ENCODE assay signal across 26 cellular contexts in genomic region chr15:89778861-89779260, GRCh38. TPM values are rescaled to one million over a fixed set of nuclear protein-coding genes. Genes with fewer than 3 reads are reported as not detected.
DNase-seq lines count a peak whose midpoint lies in the region; ATAC-seq, FAIRE-seq and TF ChIP-seq lines count a peak whose summit lies in the region.
"Had no signal": no experiment of that assay in that cellular context is flagged by ENCODE, and none has a peak within 500 bp of the region (broad histone marks: within the 10 kb centered on the region; RNA-seq: fewer than 3 reads in every experiment).

No MANE protein-coding gene starts in this region.

- no peaks in the 10 kb centered on the region for H3K9me3 Mint-ChIP-seq in endodermal cell
- H3K9me3 Mint-ChIP-seq: CD8-positive, alpha-beta memory T cell had no signal

- H3K27ac Mint-ChIP-seq in endodermal cell: no peak overlapping the region
- H3K27ac Mint-ChIP-seq: CD8-positive, alpha-beta memory T cell had no signal

- H3K27me3 ChIP-seq in heart right ventricle (peaks cover 0 to 14% (median 0%) of the 10 kb centered on the region in 7 donors), spleen (replicated peaks in 1 of 7) (peaks cover 0 to 48% (median 13%) of the 10 kb centered on the region in 7 donors), endodermal cell (ENCODE audit: control insufficient read depth, insufficient read depth, low read length, poor library complexity, severe bottlenecking) (peaks cover 34% of the 10 kb centered on the region)

- H3K36me3 Mint-ChIP-seq in endodermal cell (ENCODE audit: low read depth): no peaks in the 10 kb centered on the region
- H3K36me3 Mint-ChIP-seq: CD8-positive, alpha-beta memory T cell had no signal

- intact Hi-C loops in cardiac septum (cut with DNase I) (no loop called here), heart right ventricle (cut with DNase I) (loop anchor here in 1 of 10 donors (5.0 kb wide), 1 partner anchor 33 kb away; the partner anchor contains the start of gene ANPEP), kidney (cut with DNase I) (no loop called here), spleen (cut with DNase I; ENCODE audit: low total_unique reads) (no loop called here)

- no peak overlapping the region for H3K4me3 Mint-ChIP-seq in endodermal cell

- no peak for FAIRE-seq in kidney (lab: Jason Lieb, UNC)
- FAIRE-seq: GM12891, H54 had no signal

- H3K9me3 ChIP-seq in heart right ventricle: no peaks in the 10 kb centered on the region
- H3K9me3 ChIP-seq in kidney (ENCODE audit: control insufficient read depth in 1 of 2, low read length in 2 of 2): no peaks in the 10 kb centered on the region
- no peaks in the 10 kb centered on the region for H3K9me3 ChIP-seq in spleen
- H3K9me3 ChIP-seq in endodermal cell (ENCODE audit: control insufficient read depth, low read length): no peaks in the 10 kb centered on the region
- H3K9me3 ChIP-seq: BLaER1 treated with 17β-estradiol and CSF1 and Interleukin-3, amounts not matched to agents 10 nM and 100 nM had no signal

- H3K4me1 Mint-ChIP-seq in endodermal cell: peaks cover 14% of the 10 kb centered on the region

- no peak for ATAC-seq in heart right ventricle

- WGBS in heart right ventricle, 2 donors: 85 to 94% methylated on average over 4 of the region's 4 CpGs
- 76 to 90% (median 88%) methylated on average over 4 of the region's 4 CpGs for WGBS in spleen, 5 donors
- WGBS in endodermal cell (ENCODE audit: insufficient coverage in 1 of 2, insufficient read length in 1 of 2), 2 experiments: 95 to 100% methylated on average over 4 of the region's 4 CpGs

- H3K27ac ChIP-seq in heart right ventricle: no peak overlapping the region
- no peak overlapping the region for H3K27ac ChIP-seq in kidney (ENCODE audit: low read depth in 2 of 2, low read length in 2 of 2)
- H3K27ac ChIP-seq in spleen: no peak overlapping the region
- H3K27ac ChIP-seq in endodermal cell (ENCODE audit: low read depth, low read length): no peak overlapping the region
- H3K27ac ChIP-seq: BLaER1 treated with 17β-estradiol and CSF1 and Interleukin-3, amounts not matched to agents 10 nM and 100 nM; SK-N-MC had no signal

- no peak overlapping the region for H3K9ac ChIP-seq in kidney (ENCODE audit: low read length in 2 of 2)
- no peak overlapping the region for H3K9ac ChIP-seq in endodermal cell (ENCODE audit: extremely low read depth, low read length, poor library complexity, severe bottlenecking)
- H3K9ac ChIP-seq: BLaER1 treated with 17β-estradiol and CSF1 and Interleukin-3, amounts not matched to agents 10 nM and 100 nM had no signal

- DNase-seq in cardiac septum (ENCODE audit: low spot score) (peak; percentile 19), heart right ventricle (no peak), kidney (peak; percentile 39), spleen (peak; percentile 28), RKO (ENCODE audit: low spot score) (no peak), C1 segment of cervical spinal cord (lab: John Stamatoyannopoulos, UW) (no peak), endodermal cell (no peak)
- DNase-seq: 8988T; Calu3; CD8-positive, alpha-beta memory T cell; DMS153; IMR-90; MV-4-11; NCI-H1694 treated with DMSO at 0.1 percent for 48 hours; NCI-H2081 treated with DMSO at 0.1 percent for 48 hours; NCI-H2171 treated with DMSO at 0.1 percent for 48 hours; NCI-H446; NCI-H526; RPMI8226; SHP77 treated with DMSO at 0.1 percent for 48 hours had no signal

- peaks cover 7 to 46% (median 14%) of the 10 kb centered on the region in 9 donors for H3K4me1 ChIP-seq in heart right ventricle
- peaks cover 0 to 5% of the 10 kb centered on the region in 2 donors for H3K4me1 ChIP-seq in kidney (ENCODE audit: control insufficient read depth in 1 of 2, insufficient read depth in 1 of 2, low read depth in 1 of 2, low read length in 2 of 2)
- H3K4me1 ChIP-seq in spleen: peaks cover 0 to 56% (median 33%) of the 10 kb centered on the region in 6 donors
- no peaks in the 10 kb centered on the region for H3K4me1 ChIP-seq in endodermal cell (ENCODE audit: control insufficient read depth, insufficient read depth, low read length)

- no peak for TF ChIP-seq POLR2A in spleen (IDR thresholded peaks at IDR 0.05)

- no peaks in the 10 kb centered on the region for H3K36me3 ChIP-seq in heart right ventricle
- no peaks in the 10 kb centered on the region for H3K36me3 ChIP-seq in kidney (ENCODE audit: control insufficient read depth in 1 of 2, insufficient read depth in 2 of 2, low read length in 2 of 2)
- H3K36me3 ChIP-seq in spleen: no peaks in the 10 kb centered on the region
- H3K36me3 ChIP-seq in endodermal cell (ENCODE audit: control insufficient read depth, insufficient read depth, low read length): no peaks in the 10 kb centered on the region
- H3K36me3 ChIP-seq: BLaER1 treated with 17β-estradiol and CSF1 and Interleukin-3, amounts not matched to agents 10 nM and 100 nM had no signal

- no peak overlapping the region for H3K4me3 ChIP-seq in heart right ventricle
- no peak overlapping the region for H3K4me3 ChIP-seq in kidney (ENCODE audit: low read length in 2 of 2)
- no peak overlapping the region for H3K4me3 ChIP-seq in spleen
- no peak overlapping the region for H3K4me3 ChIP-seq in endodermal cell (ENCODE audit: low read length)
- H3K4me3 ChIP-seq: BLaER1 treated with 17β-estradiol and CSF1 and Interleukin-3, amounts not matched to agents 10 nM and 100 nM; SK-N-MC had no signal

- peaks cover 62% of the 10 kb centered on the region for H3K27me3 Mint-ChIP-seq in endodermal cell (ENCODE audit: insufficient read depth)

- TF ChIP-seq CTCF in heart right ventricle (IDR thresholded peaks at IDR 0.05) (no peak), kidney (IDR thresholded peaks at IDR 0.05; ENCODE audit: borderline replicate concordance, extremely low read depth, insufficient read depth) (no peak), spleen (IDR thresholded peaks at IDR 0.05 in 8 of 11, conservative IDR thresholded peaks at IDR 0.05 in 3 of 11) (no peak), endodermal cell (conservative IDR thresholded peaks at IDR 0.05) (no peak)

RNA-seq across cellular contexts. Expression of gene MESP2, which starts 2.7 kb away (rescaled TPM):
- total RNA-seq in cardiac septum: 0.19 TPM
- total RNA-seq in heart right ventricle: under 1 TPM in 5 of 10 donors, not detected in 5; 0.21 to 0.52 (median 0.32) TPM
- under 1 TPM; 0.04 to 0.73 TPM for polyA plus RNA-seq in heart right ventricle
- total RNA-seq in kidney: 0.47 TPM
- polyA plus RNA-seq in kidney (ENCODE audit: insufficient read depth, low read depth, low replicate concordance): 0.24 TPM
- total RNA-seq in spleen: not detected
- polyA plus RNA-seq in spleen: under 1 TPM in 1 of 3 donors, not detected in 2; 0.05 TPM
- 1 to 10 TPM in 1 of 2 donors, under 1 TPM in 1; 0.22 to 1.3 TPM for total RNA-seq in endodermal cell
- 0.68 TPM for polyA plus RNA-seq in endodermal cell (2013, experiment 1 of 2)
- polyA plus RNA-seq in endodermal cell (2013, experiment 2 of 2): 0.54 TPM
- total RNA-seq: Calu3; CD8-positive, alpha-beta memory T cell; G401; OCI-LY7 had no signal
- polyA plus RNA-seq: CD8-positive, alpha-beta memory T cell had no signal

RNA-seq across cellular contexts. Expression of gene MESP1, which starts 27.8 kb away (rescaled TPM):
- total RNA-seq in cardiac septum (0.86 TPM), heart right ventricle (1 to 10 TPM; 1.3 to 7.6 (median 5.6) TPM), kidney (2.1 TPM), spleen (1 to 10 TPM in 1 of 7 donors, under 1 TPM in 6; 0.19 to 1.0 (median 0.60) TPM), endodermal cell (under 1 TPM in 1 of 2 donors, not detected in 1; 0.22 TPM)
- polyA plus RNA-seq in heart right ventricle (1 to 10 TPM; 1.3 to 9.2 TPM), kidney (ENCODE audit: insufficient read depth, low read depth, low replicate concordance) (6.0 TPM), spleen (1 to 10 TPM in 1 of 3 donors, under 1 TPM in 2; 0.45 to 1.2 (median 0.61) TPM)
- polyA plus RNA-seq in endodermal cell (2013, experiment 1 of 2): 0.71 TPM
- 1.6 TPM for polyA plus RNA-seq in endodermal cell (2013, experiment 2 of 2)
- total RNA-seq: G401 had no signal

RNA-seq across cellular contexts. Expression of gene ANPEP, which starts 35.8 kb away (rescaled TPM):
- 4.3 TPM for total RNA-seq in cardiac septum
- 10 to 100 TPM in 1 of 10 donors, 1 to 10 TPM in 8, under 1 TPM in 1; 0.77 to 17.8 (median 2.4) TPM for total RNA-seq in heart right ventricle
- polyA plus RNA-seq in heart right ventricle: 1 to 10 TPM; 6.1 to 9.9 TPM
- 221 TPM for total RNA-seq in kidney
- 242 TPM for polyA plus RNA-seq in kidney (ENCODE audit: insufficient read depth, low read depth, low replicate concordance)
- 100 to 1,000 TPM in 1 of 7 donors, 10 to 100 TPM in 6; 16.6 to 226 (median 35.1) TPM for total RNA-seq in spleen
- 10 to 100 TPM in 1 of 3 donors, 1 to 10 TPM in 2; 1.3 to 11.0 (median 7.7) TPM for polyA plus RNA-seq in spleen
- 1 to 10 TPM in 1 of 2 donors, under 1 TPM in 1; 0.95 to 3.3 TPM for total RNA-seq in endodermal cell
- 2.0 TPM for polyA plus RNA-seq in endodermal cell (2013, experiment 1 of 2)
- polyA plus RNA-seq in endodermal cell (2013, experiment 2 of 2): 2.2 TPM
- total RNA-seq: G401 had no signal
- polyA plus RNA-seq: CD8-positive, alpha-beta memory T cell had no signal

Comparison
In these comparisons a context has a peak if more than half of its experiments do, and no peak if none do; other contexts are left out.
1. DNase-seq: peak in cardiac septum (single experiment), kidney (single experiment) and spleen (single experiment); none in heart right ventricle (0 of 2), RKO (single experiment), C1 segment of cervical spinal cord (0 of 14) and endodermal cell (single experiment).